Comparison of ENCODE assay signal across 8 cellular contexts in the genomic region with DNA sequence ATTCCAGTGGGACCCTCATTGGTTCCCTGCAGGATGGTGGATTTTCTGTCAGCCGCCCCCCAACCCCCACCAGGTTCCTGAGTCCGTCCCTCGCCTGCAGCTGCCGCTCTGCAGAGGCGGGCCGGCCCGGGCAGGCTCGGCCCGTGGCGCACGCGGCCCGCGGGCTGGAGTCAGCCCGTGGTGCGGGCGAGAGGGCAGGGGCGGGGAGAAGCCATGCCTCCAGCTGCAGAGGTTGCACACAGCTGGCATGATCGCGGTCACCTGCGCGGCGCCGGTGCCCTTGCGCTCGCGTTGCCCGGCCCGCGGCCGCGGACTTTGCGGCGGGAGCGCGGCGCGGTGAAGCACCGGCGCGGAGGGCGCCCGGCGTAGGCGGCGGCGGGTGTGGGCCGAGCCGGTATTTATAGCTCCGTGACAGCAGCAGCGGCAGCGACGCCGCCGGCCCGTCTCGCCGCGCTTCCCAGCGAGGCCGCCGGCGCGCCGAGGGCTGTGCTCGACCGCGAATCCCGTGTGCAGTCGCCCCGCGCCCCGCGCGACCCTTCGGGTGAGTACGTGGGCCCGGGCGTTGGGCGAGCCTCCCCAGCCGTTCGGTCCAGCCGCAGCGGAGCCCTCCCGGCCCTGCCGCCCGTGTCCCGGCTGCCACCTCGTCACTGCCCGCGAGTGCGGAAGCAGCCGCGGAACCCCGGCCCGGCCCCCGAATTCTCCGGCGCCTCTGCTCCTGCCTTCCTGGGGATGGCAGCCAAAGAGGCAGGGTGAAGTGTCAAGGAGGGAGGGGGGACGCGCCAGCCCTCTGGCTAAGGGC. TPM values are rescaled to one million over a fixed set of nuclear protein-coding genes. Genes with fewer than 3 reads are reported as not detected.
DNase-seq lines count a peak whose midpoint lies in the region; ATAC-seq and TF ChIP-seq lines count a peak whose summit lies in the region.

A gene (plus strand): TSS at position 426 of the 799 bp plus-strand sequence.

- TF ChIP-seq POLR2A in esophagus muscularis mucosa (IDR thresholded peaks at IDR 0.05; ENCODE audit: low read depth) = peak; percentile 27

- H3K4me1 Mint-ChIP-seq in activated T-cell treated with anti-CD3 and anti-CD28 coated beads, Interleukin-2, amount 50 U/mL, for 4 hours (ENCODE audit: low read depth) = peaks cover 52% of the 10 kb centered on the region
- peaks cover 16 to 30% (median 18%) of the 10 kb centered on the region in 3 donors for H3K4me1 Mint-ChIP-seq in naive B cell

- no peak for TF ChIP-seq EP300 in esophagus muscularis mucosa (IDR thresholded peaks at IDR 0.05)

- WGBS in esophagus muscularis mucosa = 0% methylated on average over 11 of the region's 101 CpGs

- intact Hi-C loops in esophagus muscularis mucosa (cut with DNase I) = loop anchor here (1.0 kb wide), 1 partner anchor 30 kb away; a partner anchor contains a TSS

- no peaks in the 10 kb centered on the region for H3K9me3 Mint-ChIP-seq in activated T-cell treated with anti-CD3 and anti-CD28 coated beads, Interleukin-2, amount 50 U/mL, for 4 hours
- no peaks in the 10 kb centered on the region for H3K9me3 Mint-ChIP-seq in naive B cell

- H3K27ac Mint-ChIP-seq in naive B cell = peak within 1 kb of the TSS; percentile 83 to 98 (median 94)

- peak within 1 kb of the TSS; percentile 96 to 98 (median 97) for H3K27ac ChIP-seq in esophagus muscularis mucosa (replicated peaks in 1 of 4)

- H3K36me3 ChIP-seq in esophagus muscularis mucosa = no peaks in the 10 kb centered on the region

- ATAC-seq in GM18907 (IDR thresholded peaks at IDR 0.05; ENCODE audit: unreplicated experiment) = peak; percentile 81
- ATAC-seq in HG03103 (IDR thresholded peaks at IDR 0.05; ENCODE audit: low read depth, unreplicated experiment) = peak; percentile 58
- peak; percentile 78 to 83 for ATAC-seq in activated T-cell treated with anti-CD3 and anti-CD28 coated beads, Interleukin-2, amount 50 U/mL, for 4 hours
- peak; percentile 82 to 83 for ATAC-seq in naive B cell (ENCODE audit: low read depth in 2 of 2)

- no peaks in the 10 kb centered on the region for H3K27me3 Mint-ChIP-seq in activated T-cell treated with anti-CD3 and anti-CD28 coated beads, Interleukin-2, amount 50 U/mL, for 4 hours (ENCODE audit: low read depth)
- peaks cover 0 to 3% (median 0%) of the 10 kb centered on the region in 3 donors for H3K27me3 Mint-ChIP-seq in naive B cell

- no peaks in the 10 kb centered on the region for H3K27me3 ChIP-seq in esophagus muscularis mucosa

- TF ChIP-seq CTCF in esophagus muscularis mucosa (IDR thresholded peaks at IDR 0.05) = no peak

- peaks cover 8 to 21% (median 19%) of the 10 kb centered on the region in 4 donors for H3K4me1 ChIP-seq in esophagus muscularis mucosa

- peaks cover 2% of the 10 kb centered on the region for H3K36me3 Mint-ChIP-seq in activated T-cell treated with anti-CD3 and anti-CD28 coated beads, Interleukin-2, amount 50 U/mL, for 4 hours (ENCODE audit: insufficient read depth)
- H3K36me3 Mint-ChIP-seq in naive B cell = no peaks in the 10 kb centered on the region

- H3K4me3 Mint-ChIP-seq in activated T-cell treated with anti-CD3 and anti-CD28 coated beads, Interleukin-2, amount 50 U/mL, for 4 hours = peak within 1 kb of the TSS; percentile 79
- peak within 1 kb of the TSS; percentile 83 to 98 (median 90) for H3K4me3 Mint-ChIP-seq in naive B cell

- H3K9me3 ChIP-seq in esophagus muscularis mucosa = no peaks in the 10 kb centered on the region

- DNase-seq in AG20443 (ENCODE audit: low spot score) = peak; percentile 89
- peak; percentile 30 for DNase-seq in NOMO-1 treated with dmso at 0.1 percent for 144 hours (lab: John Stamatoyannopoulos, UW; ENCODE audit: unreplicated experiment)
- DNase-seq in activated T-cell treated with anti-CD3 and anti-CD28 coated beads, Interleukin-2, amount 50 U/mL, for 4 hours = peak; percentile 44
- DNase-seq in esophagus muscularis mucosa (ENCODE audit: extremely low spot score) = no peak
- DNase-seq in naive B cell = peak; percentile 72
- DNase-seq in stimulated activated naive CD4-positive, alpha-beta T cell (lab: John Stamatoyannopoulos, UW) = peak; percentile 30 to 83 (median 61)

- peak within 1 kb of the TSS; percentile 80 to 89 (median 84) for H3K4me3 ChIP-seq in esophagus muscularis mucosa

RNA-seq across cellular contexts. Expression of the gene that starts here (rescaled TPM):
- 1 to 10 TPM; 1.4 to 2.0 (median 1.4) TPM for total RNA-seq in activated T-cell treated with anti-CD3 and anti-CD28 coated beads, Interleukin-2, amount 50 U/mL, for 4 hours
- total RNA-seq in esophagus muscularis mucosa = 10 to 100 TPM; 11.2 to 18.7 (median 12.8) TPM
- polyA plus RNA-seq in naive B cell (ENCODE audit: low read depth in 6 of 6) = 1 to 10 TPM; 5.2 to 9.8 (median 5.3) TPM

Comparison
In these comparisons a context has a peak if more than half of its experiments do, and no peak if none do; other contexts are left out.
1. RNA of the gene that starts here (total RNA-seq): 11.2 to 18.7 TPM in esophagus muscularis mucosa; 1.4 to 2.0 TPM in activated T-cell treated with anti-CD3 and anti-CD28 coated beads, Interleukin-2, amount 50 U/mL, for 4 hours; every median in the first group is over 4 times any median in the second.
2. Peak in every context shown above with its lines, with median percentiles within 50 percentile points of each other: ATAC-seq.